Comparison of ENCODE assay signal across 8 cellular contexts in the genomic region with DNA sequence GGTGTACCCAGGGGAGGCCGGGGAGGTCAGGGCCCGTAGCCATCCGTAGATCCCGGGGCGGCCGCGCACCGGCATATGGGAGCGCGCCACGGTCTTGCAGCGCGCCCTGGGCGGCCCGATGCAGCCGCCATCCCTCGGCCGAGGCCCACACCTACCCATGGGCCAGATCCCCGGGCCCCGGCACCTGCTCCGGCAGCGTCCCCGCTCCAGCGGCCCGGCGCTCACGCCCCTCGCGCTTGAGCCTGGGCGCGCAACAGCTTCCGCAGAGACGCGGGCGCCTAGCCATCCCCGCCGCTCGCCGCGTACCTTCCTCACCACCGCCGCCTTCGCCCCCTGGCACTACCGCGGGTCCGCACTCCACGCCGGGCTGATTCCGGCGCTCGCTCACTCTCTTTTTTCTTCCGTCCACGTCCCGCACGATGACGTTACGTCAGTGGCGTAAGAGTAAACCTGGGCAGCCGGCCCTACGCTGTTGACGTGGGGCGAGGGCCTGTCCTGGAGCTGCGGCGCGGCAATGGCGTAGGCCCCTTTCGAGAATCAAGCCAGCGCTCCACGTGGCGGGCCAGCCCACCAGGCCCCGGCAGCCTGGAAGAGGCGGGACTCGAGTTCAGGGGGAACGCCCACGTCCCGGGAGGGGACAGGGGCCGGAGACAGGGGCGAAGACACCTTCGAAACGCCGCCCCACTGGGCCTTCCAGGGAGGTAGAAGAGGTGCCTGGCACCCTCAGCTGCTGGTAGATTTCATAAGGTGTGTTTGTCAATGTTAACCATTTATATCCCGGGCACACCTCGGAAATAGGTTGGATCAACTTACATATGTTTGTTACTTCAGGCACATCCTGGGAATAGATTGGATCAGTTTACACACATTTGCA. TPM values are rescaled to one million over a fixed set of nuclear protein-coding genes. Genes with fewer than 3 reads are reported as not detected.
DNase-seq lines count a peak whose midpoint lies in the region; ATAC-seq and TF ChIP-seq lines count a peak whose summit lies in the region.

Gene ALDH18A1, minus strand, starts transcription at position 421 of the 874 bp plus-strand sequence. CDS start 3,334 bp downstream, outside the sequence.

- no peaks in the 10 kb centered on the region for H3F3A ChIP-seq in PC-9 (ENCODE audit: insufficient read depth, low read depth)

- H3K27me3 ChIP-seq in HUES6 (ENCODE audit: control insufficient read depth, insufficient read depth, low read length), result no peaks in the 10 kb centered on the region
- no peaks in the 10 kb centered on the region for H3K27me3 ChIP-seq in PC-9 (ENCODE audit: insufficient read depth, low read depth)
- no peaks in the 10 kb centered on the region for H3K27me3 ChIP-seq in mucosa of stomach (ENCODE audit: control insufficient read depth, insufficient read depth, low read length)

- peak; percentile 90 for DNase-seq in DMS114 treated with DMSO at 0.1 percent for 48 hours (lab: John Stamatoyannopoulos, UW; ENCODE audit: unreplicated experiment)
- peak; percentile 77 to 89 for DNase-seq in PC-9
- DNase-seq in activated T-cell treated with anti-CD3 and anti-CD28 coated beads for 48 hours (ENCODE audit: low read depth), result peak; percentile 90
- peak; percentile 95 for DNase-seq in erythroblast (lab: John Stamatoyannopoulos, UW)
- peak; percentile 94 for DNase-seq in stimulated activated CD8-positive, alpha-beta memory T cell treated with anti-CD3 and anti-CD28 coated beads, Interleukin-4, amount 100 ng/mL, for 48 hours

- ATAC-seq in GM21447 (IDR thresholded peaks at IDR 0.05; ENCODE audit: unreplicated experiment), result peak; percentile 87

- no peak for TF ChIP-seq CTCF in PC-9 (conservative IDR thresholded peaks at IDR 0.05)

- H3K9me2 ChIP-seq in PC-9 (ENCODE audit: insufficient read depth), result no peaks in the 10 kb centered on the region

- H3K4me1 ChIP-seq in HUES6 (ENCODE audit: control insufficient read depth, insufficient read depth, low read length) (0 out of 2 replicates have a peak, but pooled peaks cover 11% of the 10 kb centered on the region), PC-9 (replicated peaks; ENCODE audit: insufficient read depth) (no peaks in the 10 kb centered on the region), mucosa of stomach (ENCODE audit: control insufficient read depth, insufficient read depth, low read length) (peaks cover 6% of the 10 kb centered on the region)

- no peaks in the 10 kb centered on the region for H4K20me1 ChIP-seq in PC-9 (ENCODE audit: insufficient read depth)

- CTCF ChIA-PET in PC-9 (lab: Charles Lee), result no interaction called here

- no peak for TF ChIP-seq POLR2A in erythroblast (IDR thresholded peaks at IDR 0.05; ENCODE audit: low read length)

- intact Hi-C loops in PC-9 (cut with micrococcal nuclease; ENCODE audit: unreplicated experiment), result no loop called here

- H3K36me3 ChIP-seq in HUES6 (ENCODE audit: control insufficient read depth, insufficient read depth, low read length), result peaks cover 21% of the 10 kb centered on the region
- peaks cover 11% of the 10 kb centered on the region; the same call in 1 of the 2 replicates for H3K36me3 ChIP-seq in PC-9 (ENCODE audit: low read depth)
- no peaks in the 10 kb centered on the region for H3K36me3 ChIP-seq in mucosa of stomach (ENCODE audit: control insufficient read depth, insufficient read depth, low read length)

- peak within 1 kb of the TSS; percentile 83 for H2AFZ ChIP-seq in PC-9

- H3K9ac ChIP-seq in HUES6 (ENCODE audit: low read length), result peak within 1 kb of the TSS; percentile 91
- peak within 1 kb of the TSS; percentile 80 for H3K9ac ChIP-seq in mucosa of stomach (ENCODE audit: low read length)

- H3K79me2 ChIP-seq in PC-9 (ENCODE audit: low read depth), result peaks cover 31% of the 10 kb centered on the region

- POLR2A ChIA-PET in PC-9 (lab: Charles Lee; ENCODE audit: unreplicated experiment), result no interaction called here

- peak within 1 kb of the TSS; percentile 91 for H3K4me3 ChIP-seq in HUES6 (ENCODE audit: low read depth, low read length)
- peak within 1 kb of the TSS; percentile 80 for H3K4me3 ChIP-seq in PC-9
- H3K4me3 ChIP-seq in mucosa of stomach (ENCODE audit: low read length), result peak within 1 kb of the TSS; percentile 66

- peak within 1 kb of the TSS; percentile 57; the same call in 1 of the 2 replicates for H3K27ac ChIP-seq in HUES6 (ENCODE audit: low read depth, low read length)
- peak within 1 kb of the TSS; percentile 18; the same call in 1 of the 2 replicates for H3K27ac ChIP-seq in PC-9

- peak within 1 kb of the TSS; percentile 89 for H3K4me2 ChIP-seq in PC-9

- H3K9me3 ChIP-seq in HUES6 (ENCODE audit: control insufficient read depth, insufficient read depth, low read depth, low read length) (no peaks in the 10 kb centered on the region), PC-9 (ENCODE audit: insufficient read depth, low read depth) (no peaks in the 10 kb centered on the region), mucosa of stomach (ENCODE audit: control insufficient read depth, low read length) (no peaks in the 10 kb centered on the region)

- no TSS peak for BruUV-seq in PC-9 (replicated peaks; lab: Mats Ljungman, UMichigan)

RNA-seq across cellular contexts. Expression of gene ALDH18A1, which starts in this region (rescaled TPM):
- total RNA-seq in PC-9 (2021), result 34.0 and 35.3 TPM in 2 replicates

Comparison
In these comparisons a context has a peak if more than half of its experiments do, and no peak if none do; other contexts are left out.
1. Peak in every context shown above with its lines: DNase-seq, ATAC-seq, H3K4me3 ChIP-seq and H3K27ac ChIP-seq.